In the genomic region with DNA sequence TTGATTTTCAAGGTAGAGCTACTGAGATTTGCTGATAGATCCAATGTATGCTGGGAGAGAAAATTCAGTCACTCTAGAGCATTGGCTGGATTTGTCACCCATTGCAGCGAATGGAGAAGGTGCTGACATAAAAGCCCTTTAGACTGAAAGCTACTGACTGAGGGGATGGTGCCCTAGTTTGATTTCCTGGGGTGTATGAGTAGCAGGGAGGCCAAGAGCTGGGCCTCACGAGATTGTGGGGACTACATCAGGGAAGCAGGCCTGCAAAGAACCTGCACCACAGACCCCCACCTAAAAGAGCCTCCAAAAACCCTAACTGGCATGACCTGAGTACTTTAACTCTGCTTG, we compare ENCODE assay signal across 16 cellular contexts. TPM values are rescaled to one million over a fixed set of nuclear protein-coding genes. Genes with fewer than 3 reads are reported as not detected.
"Had no signal": no experiment of that assay in that cellular context is flagged by ENCODE, and none has a peak within 500 bp of the region (broad histone marks: within the 10 kb centered on the region; RNA-seq: fewer than 3 reads in every experiment).

No MANE protein-coding gene starts in this region.

- H3K27me3 Mint-ChIP-seq: progenitor cell of endocrine pancreas had no signal

- H3K36me3 ChIP-seq: colonic mucosa had no signal

- H3K27me3 ChIP-seq: colonic mucosa, heart left ventricle, neutrophil, SJCRH30 had no signal

- ATAC-seq: heart left ventricle, left ventricle myocardium superior, right cardiac atrium had no signal

- DNase-seq: activated CD4-positive, alpha-beta T cell treated with anti-CD3 and anti-CD28 coated beads for 4 hours; activated naive CD4-positive, alpha-beta T cell; colonic mucosa; effector CD8-positive, alpha-beta T cell; heart left ventricle; kidney; left ventricle myocardium superior; midbrain; right cardiac atrium; SJCRH30; trophoblast cell had no signal

- H3K4me3 ChIP-seq: colonic mucosa, heart left ventricle, SJCRH30, smooth muscle cell had no signal

- H3K27ac Mint-ChIP-seq: progenitor cell of endocrine pancreas had no signal

- H3K4me1 ChIP-seq: colonic mucosa, SJCRH30 had no signal

- H3K27ac ChIP-seq: colonic mucosa, heart left ventricle, neutrophil, SJCRH30, VCaP had no signal

- H3K9me3 ChIP-seq: colonic mucosa, heart left ventricle, neutrophil, SJCRH30 had no signal

RNA-seq across cellular contexts. Expression of a gene that starts 23.9 kb away (rescaled TPM):
- total RNA-seq: fibroblast of lung, kidney, left ventricle myocardium superior, progenitor cell of endocrine pancreas, right cardiac atrium, SJCRH30, smooth muscle cell had no signal
